In genomic region chr15:57784081-57784488, GRCh38 we compare ENCODE assay signal across 12 cellular contexts.
DNase-seq lines count a peak whose midpoint lies in the region; ATAC-seq and TF ChIP-seq lines count a peak whose summit lies in the region.
"Had no signal": no experiment of that assay in that cellular context is flagged by ENCODE, and none has a peak within 500 bp of the region (broad histone marks: within the 10 kb centered on the region; RNA-seq: fewer than 3 reads in every experiment).

No MANE protein-coding gene starts in this region.

- no peak overlapping the region for H3K4me3 Mint-ChIP-seq in effector memory CD8-positive, alpha-beta T cell
- H3K4me3 Mint-ChIP-seq: brain; CD8-positive, alpha-beta T cell had no signal

- ATAC-seq in effector memory CD8-positive, alpha-beta T cell (replicated peaks) = no peak
- ATAC-seq: CD8-positive, alpha-beta T cell had no signal

- no peaks in the 10 kb centered on the region for H3K36me3 Mint-ChIP-seq in effector memory CD8-positive, alpha-beta T cell (ENCODE audit: insufficient read depth)
- H3K36me3 Mint-ChIP-seq: brain; CD8-positive, alpha-beta T cell had no signal

- no peak overlapping the region for H3K4me3 ChIP-seq in fibroblast of villous mesenchyme (ENCODE audit: low read depth, low read length)

- no peaks in the 10 kb centered on the region for H3K9me3 Mint-ChIP-seq in effector memory CD8-positive, alpha-beta T cell
- H3K9me3 Mint-ChIP-seq: brain; CD8-positive, alpha-beta T cell had no signal

- peaks cover under 1% of the 10 kb centered on the region in 2 donors for H3K4me1 Mint-ChIP-seq in effector memory CD8-positive, alpha-beta T cell (ENCODE audit: low read depth in 2 of 2)

- DNase-seq in EL = peak; percentile 98
- DNase-seq in T1000 (lab: John Stamatoyannopoulos, UW) = peak; percentile 77
- peak; percentile 42 for DNase-seq in fibroblast of villous mesenchyme (ENCODE audit: low read depth)
- DNase-seq in retina = peak; percentile 12
- DNase-seq in effector memory CD8-positive, alpha-beta T cell = no peak
- DNase-seq in SW480 (ENCODE audit: low spot score) = no peak
- no peak for DNase-seq in NCI-H2227 treated with DMSO at 0.1 percent for 48 hours (lab: John Stamatoyannopoulos, UW)
- no peak for DNase-seq in T-helper 2 cell
- DNase-seq: CD8-positive, alpha-beta T cell; glutamatergic neuron; NCI-H2029 treated with DMSO at 0.1 percent for 48 hours had no signal

- TF ChIP-seq CTCF in fibroblast of villous mesenchyme (IDR thresholded peaks at IDR 0.05; ENCODE audit: insufficient read depth, low read depth, low read length) = no peak

- peaks cover 40 to 48% of the 10 kb centered on the region in 2 donors for H3K27me3 Mint-ChIP-seq in effector memory CD8-positive, alpha-beta T cell
- H3K27me3 Mint-ChIP-seq: brain had no signal

- no peak overlapping the region for H3K27ac Mint-ChIP-seq in effector memory CD8-positive, alpha-beta T cell
- H3K27ac Mint-ChIP-seq: brain; CD8-positive, alpha-beta T cell had no signal

Comparison
In these comparisons a context has a peak if more than half of its experiments do, and no peak if none do; other contexts are left out.
1. DNase-seq: peak in EL (single experiment), T1000 (single experiment), fibroblast of villous mesenchyme (single experiment) and retina (single experiment); none in effector memory CD8-positive, alpha-beta T cell (0 of 3), SW480 (single experiment), NCI-H2227 treated with DMSO at 0.1 percent for 48 hours (single experiment) and T-helper 2 cell (0 of 5).